24 cellular contexts compared by ENCODE assay signal in genomic region chr18:45654677-45655076, GRCh38. TPM values are rescaled to one million over a fixed set of nuclear protein-coding genes. Genes with fewer than 3 reads are reported as not detected.
"Had no signal": no experiment of that assay in that cellular context is flagged by ENCODE, and none has a peak within 500 bp of the region (broad histone marks: within the 10 kb centered on the region; RNA-seq: fewer than 3 reads in every experiment).

No MANE protein-coding gene starts in this region.

- H3K27ac ChIP-seq: spleen, tibial nerve, vagina had no signal

- H3K36me3 ChIP-seq: spleen, tibial nerve, vagina had no signal

- DNase-seq: activated CD4-positive, alpha-beta T cell treated with anti-CD3 and anti-CD28 coated beads, Interleukin-2, amount 10 ng/mL, durations not matched to agents 24 days and 14 days; activated gamma-delta T cell; amygdala; dermis blood vessel endothelial cell; effector memory CD4-positive, alpha-beta T cell; foreskin melanocyte; hypothalamus; midbrain; nephron progenitor cell; nucleus accumbens; posterior cingulate gyrus; retina; spleen; stimulated activated CD8-positive, alpha-beta memory T cell treated with anti-CD3 and anti-CD28 coated beads, Interleukin-4, amount 100 ng/mL, for 48 hours; stimulated activated naive CD4-positive, alpha-beta T cell treated with Interleukin-2 at 50 U/mL for 16 hours; SW 1271 had no signal

- H3K4me3 Mint-ChIP-seq: activated CD4-positive, alpha-beta T cell treated with anti-CD3 and anti-CD28 coated beads, Interleukin-2, amount 10 ng/mL, durations not matched to agents 24 days and 14 days; activated naive CD8-positive, alpha-beta T cell; nephron progenitor cell; T-helper 2 cell treated with Interferon-gamma antibody and Interleukin-4, amounts not matched to agents 5 μg/mL and 100 μg/mL, for 36 hours had no signal

- H3K9me3 Mint-ChIP-seq: activated CD4-positive, alpha-beta T cell treated with anti-CD3 and anti-CD28 coated beads, Interleukin-2, amount 10 ng/mL, durations not matched to agents 24 days and 14 days; T-helper 2 cell treated with Interferon-gamma antibody and Interleukin-4, amounts not matched to agents 5 μg/mL and 100 μg/mL, for 36 hours had no signal

- H3K27ac Mint-ChIP-seq: activated CD4-positive, alpha-beta T cell treated with anti-CD3 and anti-CD28 coated beads, Interleukin-2, amount 10 ng/mL, durations not matched to agents 24 days and 14 days; activated naive CD8-positive, alpha-beta T cell; nephron progenitor cell; T-helper 2 cell treated with Interferon-gamma antibody and Interleukin-4, amounts not matched to agents 5 μg/mL and 100 μg/mL, for 36 hours had no signal

- H3K4me1 ChIP-seq: tibial nerve, vagina had no signal

- H3K27me3 ChIP-seq: spleen, tibial nerve, vagina had no signal

- H3K9me3 ChIP-seq: spleen, tibial nerve, vagina had no signal

- ATAC-seq: left lobe of liver had no signal

- H3K4me3 ChIP-seq: lung, spleen, tibial nerve, vagina had no signal

RNA-seq across cellular contexts. Expression of gene SLC14A2, which starts 39.4 kb away (rescaled TPM):
- total RNA-seq: activated CD4-positive, alpha-beta T cell treated with anti-CD3 and anti-CD28 coated beads, Interleukin-2, amount 10 ng/mL, durations not matched to agents 24 days and 14 days; dermis blood vessel endothelial cell; left lobe of liver; myocyte; vagina had no signal
- polyA plus RNA-seq: keratinocyte had no signal
